8 cellular contexts compared by ENCODE assay signal in the genomic region with DNA sequence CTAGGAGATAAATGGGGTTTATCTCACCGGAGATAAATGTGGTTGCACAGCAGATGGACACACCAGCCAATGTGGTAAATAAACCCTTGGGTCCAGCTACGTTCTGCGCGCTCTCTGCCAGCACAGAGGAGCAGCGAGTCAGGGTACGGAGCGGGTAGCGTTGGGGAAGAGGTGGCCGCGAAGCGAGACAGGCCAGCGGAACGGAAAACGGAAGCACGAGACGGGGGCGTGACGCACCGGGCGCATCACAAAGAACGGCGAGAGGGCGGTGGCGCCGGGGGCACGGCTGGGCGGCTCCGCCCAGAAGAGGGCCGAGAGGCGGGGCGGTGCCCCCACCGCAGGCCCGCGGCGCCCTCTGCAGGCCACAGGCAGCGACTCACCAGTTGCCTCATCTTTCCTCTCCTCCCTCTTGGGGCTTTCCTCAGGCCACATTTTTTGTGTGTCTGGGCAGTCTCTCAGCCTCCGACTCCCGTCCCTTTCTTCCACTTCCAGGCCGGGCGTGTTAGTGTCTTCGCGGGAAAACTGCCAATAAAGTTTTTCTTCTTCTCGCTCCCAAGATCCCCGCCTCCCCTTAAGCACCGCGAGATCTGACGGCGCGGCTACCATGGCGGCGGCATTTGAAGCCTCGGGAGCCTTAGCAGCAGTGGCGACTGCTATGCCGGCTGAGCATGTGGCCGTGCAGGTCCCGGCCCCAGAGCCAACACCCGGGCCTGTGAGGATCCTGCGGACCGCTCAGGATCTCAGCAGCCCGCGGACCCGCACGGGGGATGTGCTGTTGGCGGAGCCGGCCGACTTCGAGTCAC. TPM values are rescaled to one million over a fixed set of nuclear protein-coding genes. Genes with fewer than 3 reads are reported as not detected.
A peak's percentile ranks its signal among the peaks of the same experiment; 100 is the strongest.
DNase-seq lines count a peak whose midpoint lies in the region; ATAC-seq and TF ChIP-seq lines count a peak whose summit lies in the region.

Gene DDX20 (plus strand): TSS at position 581 of the 803 bp plus-strand sequence. CDS start 24 bp downstream, at position 605.

- H3K36me3 Mint-ChIP-seq in Calu3 (ENCODE audit: insufficient read depth, unreplicated experiment), result peaks cover 28% of the 10 kb centered on the region
- H3K36me3 Mint-ChIP-seq in activated CD8-positive, alpha-beta memory T cell treated with anti-CD3 and anti-CD28 coated beads, Interleukin-2, amount 10 ng/mL, durations not matched to agents 7 days and 5 days, result peaks cover 14% of the 10 kb centered on the region

- no peaks in the 10 kb centered on the region for H3K9me3 Mint-ChIP-seq in Calu3 (ENCODE audit: low read depth, unreplicated experiment)
- H3K9me3 Mint-ChIP-seq in activated CD8-positive, alpha-beta memory T cell treated with anti-CD3 and anti-CD28 coated beads, Interleukin-2, amount 10 ng/mL, durations not matched to agents 7 days and 5 days (ENCODE audit: low read depth), result no peaks in the 10 kb centered on the region

- CTCF ChIA-PET in Calu3 (lab: Charles Lee), result interaction anchor here (0.6 to 1.3 kb wide), 2 partner anchors 254 to 273 kb away, joined by 4 read pairs; no protein-coding TSS in a partner anchor
- CTCF ChIA-PET in activated CD8-positive, alpha-beta memory T cell treated with anti-CD3 and anti-CD28 coated beads, Interleukin-2, amount 10 ng/mL, durations not matched to agents 7 days and 5 days (lab: Charles Lee), result interaction anchor here (0.7 to 3.8 kb wide), 27 partner anchors 8 to 864 kb away, joined by 3 to 33 read pairs (median 4); partner anchors contain the start of genes CAPZA1, INKA2 and ST7L

- H3K27me3 Mint-ChIP-seq in Calu3 (ENCODE audit: unreplicated experiment), result peaks cover 21% of the 10 kb centered on the region
- H3K27me3 Mint-ChIP-seq in activated CD8-positive, alpha-beta memory T cell treated with anti-CD3 and anti-CD28 coated beads, Interleukin-2, amount 10 ng/mL, durations not matched to agents 7 days and 5 days, result no peaks in the 10 kb centered on the region

- TF ChIP-seq CTCF in Calu3 (IDR thresholded peaks at IDR 0.05; ENCODE audit: unreplicated experiment), result peak; percentile 68

- intact Hi-C loops in Calu3 (cut with micrococcal nuclease; ENCODE audit: unreplicated experiment), result no loop called here

- H3K27ac ChIP-seq in mesodermal cell (ENCODE audit: low read depth, low read length, severe bottlenecking), result peak within 1 kb of the TSS; percentile 98

- WGBS in mesodermal cell (ENCODE audit: insufficient coverage in 2 of 2), 2 experiments, result 0% methylated on average over 50 to 56 of the region's 67 CpGs

- peak; percentile 84 for DNase-seq in Calu3
- peak in 74 of 76 experiments; percentile 41 to 96 (median 88) for DNase-seq in HUDEP-2 (lab: John Stamatoyannopoulos, UW; ENCODE audit: unreplicated experiment in 76 of 76)
- peak; percentile 96 for DNase-seq in NOMO-1 treated with dmso at 0.1 percent for 144 hours (lab: John Stamatoyannopoulos, UW; ENCODE audit: unreplicated experiment)
- peak; percentile 95 for DNase-seq in activated CD8-positive, alpha-beta memory T cell treated with anti-CD3 and anti-CD28 coated beads, Interleukin-2, amount 10 ng/mL, durations not matched to agents 7 days and 5 days
- DNase-seq in stimulated activated CD8-positive, alpha-beta memory T cell treated with anti-CD3 and anti-CD28 coated beads, Interleukin-15, amount 100 ng/mL, for 4 hours (ENCODE audit: low read depth in 2 of 2), result peak; percentile 87 to 90

- H3K4me1 ChIP-seq in endocrine pancreas (ENCODE audit: control insufficient read depth, insufficient read depth, low read length) (peaks cover 4% of the 10 kb centered on the region), mesodermal cell (ENCODE audit: control insufficient read depth, insufficient read depth, low read length, poor library complexity, severe bottlenecking) (peaks cover 6% of the 10 kb centered on the region)

- H3K4me1 Mint-ChIP-seq in Calu3 (ENCODE audit: low read depth, unreplicated experiment), result peaks cover 17% of the 10 kb centered on the region
- H3K4me1 Mint-ChIP-seq in activated CD8-positive, alpha-beta memory T cell treated with anti-CD3 and anti-CD28 coated beads, Interleukin-2, amount 10 ng/mL, durations not matched to agents 7 days and 5 days, result peaks cover 43% of the 10 kb centered on the region

- peak within 1 kb of the TSS; percentile 87 for H3K27ac Mint-ChIP-seq in Calu3 (ENCODE audit: unreplicated experiment)
- H3K27ac Mint-ChIP-seq in activated CD8-positive, alpha-beta memory T cell treated with anti-CD3 and anti-CD28 coated beads, Interleukin-2, amount 10 ng/mL, durations not matched to agents 7 days and 5 days, result peak within 1 kb of the TSS; percentile 95

- H3K9me3 ChIP-seq in endocrine pancreas (ENCODE audit: control insufficient read depth, low read length) (no peaks in the 10 kb centered on the region), mesodermal cell (ENCODE audit: control insufficient read depth, low read length) (no peaks in the 10 kb centered on the region)

- peak within 1 kb of the TSS; percentile 73 for H3K4me3 ChIP-seq in endocrine pancreas (ENCODE audit: control insufficient read depth, insufficient read depth, low read length)
- H3K4me3 ChIP-seq in mesodermal cell (ENCODE audit: extremely low read depth, insufficient read depth, low read length, poor library complexity, severe bottlenecking), result peak within 1 kb of the TSS; percentile 86

- no TSS peak for BruUV-seq in Calu3 (replicated peaks; lab: Mats Ljungman, UMichigan)

- H3K9ac ChIP-seq in endocrine pancreas (ENCODE audit: control insufficient read depth, insufficient read depth, low read length), result peak within 1 kb of the TSS; percentile 77

- peak; percentile 92 for ATAC-seq in GM21381 (IDR thresholded peaks at IDR 0.05; ENCODE audit: unreplicated experiment)
- peak; percentile 91 for ATAC-seq in activated CD8-positive, alpha-beta memory T cell treated with anti-CD3 and anti-CD28 coated beads, Interleukin-2, amount 10 ng/mL, durations not matched to agents 7 days and 5 days

- H3K4me3 Mint-ChIP-seq in Calu3 (ENCODE audit: low read depth, unreplicated experiment), result peak within 1 kb of the TSS; percentile 81
- peak within 1 kb of the TSS; percentile 90 for H3K4me3 Mint-ChIP-seq in activated CD8-positive, alpha-beta memory T cell treated with anti-CD3 and anti-CD28 coated beads, Interleukin-2, amount 10 ng/mL, durations not matched to agents 7 days and 5 days

- H3K36me3 ChIP-seq in endocrine pancreas (ENCODE audit: control insufficient read depth, insufficient read depth, low read length) (no peaks in the 10 kb centered on the region), mesodermal cell (ENCODE audit: control insufficient read depth, insufficient read depth, low read length) (peaks cover 29% of the 10 kb centered on the region)

- no peaks in the 10 kb centered on the region for H3K27me3 ChIP-seq in endocrine pancreas (ENCODE audit: control insufficient read depth, insufficient read depth, low read length)

RNA-seq across cellular contexts. Expression of gene DDX20, which starts in this region (rescaled TPM):
- 8.9 and 9.9 TPM in 2 replicates for total RNA-seq in Calu3 (2022)
- total RNA-seq in activated CD8-positive, alpha-beta memory T cell treated with anti-CD3 and anti-CD28 coated beads, Interleukin-2, amount 10 ng/mL, durations not matched to agents 7 days and 5 days, result 10 to 100 TPM; 14.1 to 17.9 TPM
- 12.6 TPM for polyA plus RNA-seq in mesodermal cell (2013, experiment 1 of 2)
- 13.7 TPM for polyA plus RNA-seq in mesodermal cell (2013, experiment 2 of 2)

Comparison
In these comparisons a context has a peak if more than half of its experiments do, and no peak if none do; other contexts are left out.
1. Peak in every context shown above with its lines: DNase-seq, ATAC-seq, H3K4me3 ChIP-seq and H3K27ac ChIP-seq.